ENCODE assay signal across 10 cellular contexts in genomic region chr6:17971128-17972073, GRCh38. TPM values are rescaled to one million over a fixed set of nuclear protein-coding genes. Genes with fewer than 3 reads are reported as not detected.
DNase-seq lines count a peak whose midpoint lies in the region; ATAC-seq and TF ChIP-seq lines count a peak whose summit lies in the region.
"Had no signal": no experiment of that assay in that cellular context is flagged by ENCODE, and none has a peak within 500 bp of the region (broad histone marks: within the 10 kb centered on the region; RNA-seq: fewer than 3 reads in every experiment).

No MANE protein-coding gene starts in this region.

- peak; percentile 46 for ATAC-seq in thoracic aorta (ENCODE audit: insufficient number of reproducible peaks, low FRiP score, low read depth)
- ATAC-seq in CD4-positive, alpha-beta T cell (ENCODE audit: poor library complexity) = no peak
- no peak for ATAC-seq in activated T-cell treated with anti-CD3 and anti-CD28 coated beads, Interleukin-2, amount 50 U/mL, for 72 hours (replicated peaks in 1 of 2)

- TF ChIP-seq CTCF in adrenal gland (IDR thresholded peaks at IDR 0.05) (no peak), foreskin fibroblast (IDR thresholded peaks at IDR 0.05; ENCODE audit: low read depth, low read length) (no peak), thoracic aorta (IDR thresholded peaks at IDR 0.05) (no peak)
- TF ChIP-seq CTCF in CD4-positive, alpha-beta T cell (IDR thresholded peaks at IDR 0.05) = no peak

- H3K27me3 ChIP-seq in adrenal gland (no peaks in the 10 kb centered on the region), thoracic aorta (replicated peaks; ENCODE audit: insufficient read depth) (no peaks in the 10 kb centered on the region)
- H3K27me3 ChIP-seq in CD4-positive, alpha-beta T cell (ENCODE audit: control insufficient read depth, insufficient read depth, low read length) = no peaks in the 10 kb centered on the region

- no peak for TF ChIP-seq POLR2A in adrenal gland (IDR thresholded peaks at IDR 0.05)

- no peak overlapping the region for H3K4me3 ChIP-seq in adrenal gland
- H3K4me3 ChIP-seq in foreskin fibroblast (ENCODE audit: low read depth in 1 of 2, low read length in 2 of 2) = no peak overlapping the region
- no peak overlapping the region for H3K4me3 ChIP-seq in thoracic aorta

- intact Hi-C loops in adrenal gland (cut with DNase I) = no loop called here
- intact Hi-C loops in CD4-positive, alpha-beta T cell (cut with DNase I, micrococcal nuclease) = no loop called here

- no peak overlapping the region for H3K27ac Mint-ChIP-seq in CD4-positive, alpha-beta T cell
- no peak overlapping the region for H3K27ac Mint-ChIP-seq in activated T-cell treated with anti-CD3 and anti-CD28 coated beads, Interleukin-2, amount 50 U/mL, for 72 hours

- 67 to 74% (median 68%) methylated on average over 7 of the region's 7 CpGs for WGBS in adrenal gland, 4 donors

- H3K36me3 ChIP-seq in adrenal gland (replicated peaks in 1 of 2) = no peaks in the 10 kb centered on the region
- no peaks in the 10 kb centered on the region for H3K36me3 ChIP-seq in thoracic aorta

- H3K4me1 ChIP-seq in adrenal gland (replicated peaks in 1 of 2) (peaks cover 12 to 16% of the 10 kb centered on the region in 2 donors), thoracic aorta (ENCODE audit: control insufficient read depth in 1 of 2, low read depth in 2 of 2) (peaks cover 46 to 88% of the 10 kb centered on the region in 2 donors)

- H3K4me3 Mint-ChIP-seq in CD4-positive, alpha-beta T cell = no peak overlapping the region
- no peak overlapping the region for H3K4me3 Mint-ChIP-seq in activated T-cell treated with anti-CD3 and anti-CD28 coated beads, Interleukin-2, amount 50 U/mL, for 72 hours
- H3K4me3 Mint-ChIP-seq: naive B cell had no signal

- CTCF ChIA-PET in CD4-positive, alpha-beta T cell (lab: Charles Lee) = no interaction called here

- H3K27ac ChIP-seq in adrenal gland = no peak overlapping the region
- peak overlapping the region in 1 of 2 donors; percentile 44 for H3K27ac ChIP-seq in thoracic aorta
- no peak overlapping the region for H3K27ac ChIP-seq in CD4-positive, alpha-beta T cell (ENCODE audit: low read depth, low read length)

- no peaks in the 10 kb centered on the region for H3K9me3 ChIP-seq in adrenal gland (replicated peaks in 1 of 3)
- no peaks in the 10 kb centered on the region for H3K9me3 ChIP-seq in thoracic aorta
- H3K9me3 ChIP-seq in CD4-positive, alpha-beta T cell (ENCODE audit: control insufficient read depth, low read length) = no peaks in the 10 kb centered on the region

- no peaks in the 10 kb centered on the region for H3K36me3 Mint-ChIP-seq in CD4-positive, alpha-beta T cell (ENCODE audit: low read depth)
- H3K36me3 Mint-ChIP-seq in activated T-cell treated with anti-CD3 and anti-CD28 coated beads, Interleukin-2, amount 50 U/mL, for 72 hours (ENCODE audit: insufficient read depth in 2 of 2) = no peaks in the 10 kb centered on the region
- H3K36me3 Mint-ChIP-seq: naive B cell had no signal

- H3K27me3 Mint-ChIP-seq in CD4-positive, alpha-beta T cell = peaks cover 26% of the 10 kb centered on the region
- peaks cover 24% of the 10 kb centered on the region for H3K27me3 Mint-ChIP-seq in activated T-cell treated with anti-CD3 and anti-CD28 coated beads, Interleukin-2, amount 50 U/mL, for 72 hours (ENCODE audit: low read depth)
- H3K27me3 Mint-ChIP-seq: naive B cell had no signal

- POLR2A ChIA-PET in CD4-positive, alpha-beta T cell (lab: Charles Lee) = no interaction called here

- DNase-seq in HT1080 (ENCODE audit: low read depth) = peak; percentile 91
- DNase-seq in adrenal gland = peak in 4 of 7 donors; percentile 26 to 38 (median 31)
- DNase-seq in foreskin fibroblast = peak; percentile 53 to 70
- DNase-seq in thoracic aorta (ENCODE audit: low spot score) = peak; percentile 41
- DNase-seq in CD4-positive, alpha-beta T cell = no peak
- no peak for DNase-seq in activated T-cell treated with anti-CD3 and anti-CD28 coated beads, Interleukin-2, amount 50 U/mL, for 72 hours
- DNase-seq in activated CD4-positive, CD25-positive, alpha-beta regulatory T cell treated with anti-CD3 and anti-CD28 coated beads, Interleukin-2, amount 50 U/mL, for 72 hours = no peak
- no peak for DNase-seq in NCI-H146 treated with DMSO at 0.1 percent for 48 hours (lab: John Stamatoyannopoulos, UW; ENCODE audit: unreplicated experiment)
- DNase-seq: naive B cell, SHP77 had no signal

- H3K4me1 Mint-ChIP-seq in CD4-positive, alpha-beta T cell (ENCODE audit: low read depth) = no peaks in the 10 kb centered on the region
- no peaks in the 10 kb centered on the region for H3K4me1 Mint-ChIP-seq in activated T-cell treated with anti-CD3 and anti-CD28 coated beads, Interleukin-2, amount 50 U/mL, for 72 hours (ENCODE audit: low read depth)

- no peaks in the 10 kb centered on the region for H3K9me3 Mint-ChIP-seq in CD4-positive, alpha-beta T cell
- H3K9me3 Mint-ChIP-seq in activated T-cell treated with anti-CD3 and anti-CD28 coated beads, Interleukin-2, amount 50 U/mL, for 72 hours = no peaks in the 10 kb centered on the region
- H3K9me3 Mint-ChIP-seq: naive B cell had no signal

RNA-seq across cellular contexts. Expression of gene KIF13A, which starts 16.0 kb away (rescaled TPM):
- total RNA-seq in HT1080 (2014; rRNA removed; shearing (Covaris generic)) = 23.8 and 26.1 TPM in 2 replicates
- polyA plus RNA-seq in HT1080 (2015; cell fraction: cytosol; rRNA removed) = 16.9 and 19.9 TPM in 2 replicates
- 14.9 and 15.5 TPM in 2 replicates for polyA plus RNA-seq in HT1080 (2015; cell fraction: nucleus; rRNA removed)
- total RNA-seq in adrenal gland = 10 to 100 TPM; 27.3 to 91.6 (median 57.6) TPM
- polyA plus RNA-seq in adrenal gland = 10 to 100 TPM; 17.4 to 25.3 (median 17.9) TPM
- 10 to 100 TPM; 79.3 to 98.0 TPM for total RNA-seq in thoracic aorta
- 1 to 10 TPM in 1 of 2 experiments, under 1 TPM in 1; 0.91 to 1.4 TPM for total RNA-seq in CD4-positive, alpha-beta T cell
- under 1 TPM; 0.10 to 0.46 TPM for total RNA-seq in activated T-cell treated with anti-CD3 and anti-CD28 coated beads, Interleukin-2, amount 50 U/mL, for 72 hours

Comparison
In these comparisons a context has a peak if more than half of its experiments do, and no peak if none do; other contexts are left out.
1. DNase-seq: peak in HT1080 (single experiment), adrenal gland (4 of 7), foreskin fibroblast (2 of 2) and thoracic aorta (single experiment); none in CD4-positive, alpha-beta T cell (0 of 10), activated T-cell treated with anti-CD3 and anti-CD28 coated beads, Interleukin-2, amount 50 U/mL, for 72 hours (0 of 2), activated CD4-positive, CD25-positive, alpha-beta regulatory T cell treated with anti-CD3 and anti-CD28 coated beads, Interleukin-2, amount 50 U/mL, for 72 hours (single experiment) and NCI-H146 treated with DMSO at 0.1 percent for 48 hours (single experiment).
2. RNA of gene KIF13A, which starts 16.0 kb away (total RNA-seq): 79.3 to 98.0 TPM in thoracic aorta, 27.3 to 91.6 TPM in adrenal gland and 23.8 to 26.1 TPM in HT1080; 0.91 to 1.4 TPM in CD4-positive, alpha-beta T cell and 0.10 to 0.46 TPM in activated T-cell treated with anti-CD3 and anti-CD28 coated beads, Interleukin-2, amount 50 U/mL, for 72 hours; every median in the first group is over 10 times any median in the second.